Comparison of ENCODE assay signal across 16 cellular contexts in genomic region chr22:44380716-44381500, GRCh38.
A peak's percentile ranks its signal among the peaks of the same experiment; 100 is the strongest.
DNase-seq lines count a peak whose midpoint lies in the region; ATAC-seq and TF ChIP-seq lines count a peak whose summit lies in the region.
"Had no signal": no experiment of that assay in that cellular context is flagged by ENCODE, and none has a peak within 500 bp of the region (broad histone marks: within the 10 kb centered on the region; RNA-seq: fewer than 3 reads in every experiment).

No MANE protein-coding gene starts in this region.

- DNase-seq in left ventricle myocardium superior (peak; percentile 21), heart right ventricle (no peak), NCI-H748 treated with DMSO at 0.1 percent for 48 hours (lab: John Stamatoyannopoulos, UW) (peak; percentile 26), lower lobe of right lung (peak; percentile 19), substantia nigra (lab: John Stamatoyannopoulos, UW) (no peak), COLO829 (ENCODE audit: low spot score) (no peak), NOMO-1 (lab: John Stamatoyannopoulos, UW; ENCODE audit: unreplicated experiment in 2 of 2) (no peak), amniotic stem cell (lab: John Stamatoyannopoulos, UW) (no peak)
- DNase-seq: activated CD4-positive, alpha-beta T cell treated with anti-CD3 and anti-CD28 coated beads, Interleukin-2, amount 50 U/mL, for 1 hour; activated naive CD8-positive, alpha-beta T cell treated with anti-CD3 and anti-CD28 coated beads for 36 hours; activated T-cell treated with anti-CD3 and anti-CD28 coated beads for 4 hours; NCI-H510A treated with DMSO at 0.1 percent for 48 hours; PC-9; stimulated activated naive CD8-positive, alpha-beta T cell treated with anti-CD3 and anti-CD28 coated beads, Interleukin-15, Interleukin-2, amounts not matched to agents 100 U/mL and 50 U/mL, for 24 hours had no signal

- H3K9me3 ChIP-seq in heart right ventricle (peaks cover 0 to 34% (median 2%) of the 10 kb centered on the region in 11 donors), lower lobe of right lung (no peaks in the 10 kb centered on the region)
- H3K9me3 ChIP-seq: ovary had no signal

- TF ChIP-seq CTCF in heart right ventricle (IDR thresholded peaks at IDR 0.05): no peak
- no peak for TF ChIP-seq CTCF in lower lobe of right lung (IDR thresholded peaks at IDR 0.05)

- no peak overlapping the region for H3K27ac ChIP-seq in heart right ventricle
- H3K27ac ChIP-seq in lower lobe of right lung: no peak overlapping the region
- H3K27ac ChIP-seq in substantia nigra (ENCODE audit: low read depth, low read length, poor library complexity, severe bottlenecking): no peak overlapping the region
- H3K27ac ChIP-seq: ovary, PC-9 had no signal

- H3K27me3 ChIP-seq in heart right ventricle (peaks cover 0 to 3% (median 0%) of the 10 kb centered on the region in 7 donors), lower lobe of right lung (ENCODE audit: low read depth) (peaks cover 14% of the 10 kb centered on the region)
- H3K27me3 ChIP-seq: ovary had no signal

- no peak for ATAC-seq in left ventricle myocardium superior
- ATAC-seq in heart right ventricle: no peak
- no peak for ATAC-seq in lower lobe of right lung
- ATAC-seq: SK-N-SH treated with all-trans-retinoic acid at 6 μM for 48 hours; stimulated activated naive CD8-positive, alpha-beta T cell treated with anti-CD3 and anti-CD28 coated beads, Interleukin-15, Interleukin-2, amounts not matched to agents 100 U/mL and 50 U/mL, for 24 hours had no signal

- no peaks in the 10 kb centered on the region for H3K36me3 ChIP-seq in heart right ventricle
- no peaks in the 10 kb centered on the region for H3K36me3 ChIP-seq in lower lobe of right lung
- H3K36me3 ChIP-seq: ovary had no signal

- H3K4me3 ChIP-seq in heart right ventricle: no peak overlapping the region
- no peak overlapping the region for H3K4me3 ChIP-seq in lower lobe of right lung
- H3K4me3 ChIP-seq: ovary, PC-9 had no signal

- WGBS in heart right ventricle, 2 donors: 71 to 74% methylated on average over 15 of the region's 15 CpGs

- intact Hi-C loops in left ventricle myocardium superior (cut with micrococcal nuclease) (no loop called here), heart right ventricle (cut with DNase I) (no loop called here), lower lobe of right lung (cut with DNase I) (no loop called here)

- H3K4me1 ChIP-seq in heart right ventricle (peaks cover 0 to 15% (median 0%) of the 10 kb centered on the region in 9 donors), lower lobe of right lung (no peaks in the 10 kb centered on the region)

Comparison
In these comparisons a context has a peak if more than half of its experiments do, and no peak if none do; other contexts are left out.
1. DNase-seq: peak in left ventricle myocardium superior (single experiment), NCI-H748 treated with DMSO at 0.1 percent for 48 hours (single experiment) and lower lobe of right lung (single experiment); none in heart right ventricle (0 of 2), substantia nigra (0 of 49), COLO829 (single experiment), NOMO-1 (0 of 2) and amniotic stem cell (single experiment).